Comparison of ENCODE assay signal across 24 cellular contexts in genomic region chr18:54829856-54830255, GRCh38. TPM values are rescaled to one million over a fixed set of nuclear protein-coding genes. Genes with fewer than 3 reads are reported as not detected.
DNase-seq lines count a peak whose midpoint lies in the region; ATAC-seq and TF ChIP-seq lines count a peak whose summit lies in the region.
"Had no signal": no experiment of that assay in that cellular context is flagged by ENCODE, and none has a peak within 500 bp of the region (broad histone marks: within the 10 kb centered on the region; RNA-seq: fewer than 3 reads in every experiment).

No MANE protein-coding gene starts in this region.

- H3K36me3 ChIP-seq in CD4-positive, alpha-beta memory T cell (ENCODE audit: insufficient read depth, low read length) = no peaks in the 10 kb centered on the region
- H3K36me3 ChIP-seq in osteoblast (ENCODE audit: insufficient read depth, low read length) = no peaks in the 10 kb centered on the region
- H3K36me3 ChIP-seq: ascending aorta, right atrium auricular region, thyroid gland had no signal

- CTCF ChIA-PET in CD4-positive, alpha-beta memory T cell (lab: Charles Lee; ENCODE audit: partially characterized antibody) = interaction anchor here (1.5 kb wide), 1 partner anchor 11 kb away, joined by 4 read pairs; no protein-coding TSS in a partner anchor

- no peaks in the 10 kb centered on the region for H3K9me3 ChIP-seq in CD4-positive, alpha-beta memory T cell (ENCODE audit: control insufficient read depth in 1 of 2, low read length in 2 of 2)
- H3K9me3 ChIP-seq in osteoblast (ENCODE audit: low read depth, low read length) = no peaks in the 10 kb centered on the region
- H3K9me3 ChIP-seq: ascending aorta, right atrium auricular region, thyroid gland had no signal

- TF ChIP-seq CTCF in VCaP (conservative IDR thresholded peaks at IDR 0.05) (no peak), osteoblast (IDR thresholded peaks at IDR 0.05; ENCODE audit: extremely low read depth, low read depth, low read length) (no peak)

- peak overlapping the region in 1 of 7 donors; percentile 39 for H3K27ac Mint-ChIP-seq in CD4-positive, alpha-beta memory T cell
- H3K27ac Mint-ChIP-seq: activated CD4-positive, alpha-beta memory T cell treated with anti-CD3 and anti-CD28 coated beads, Interleukin-2, amount 10 ng/mL, durations not matched to agents 7 days and 5 days; CD8-positive, alpha-beta T cell; GM23338; IgD-negative memory B cell; stimulated activated effector memory CD8-positive, alpha-beta T cell treated with anti-CD3 and anti-CD28 coated beads, Interleukin-12 subunit alpha, Interleukin-12 subunit beta, amount 100 ng/mL, for 72 hours had no signal

- intact Hi-C loops in CD4-positive, alpha-beta memory T cell (cut with micrococcal nuclease) = loop anchor here (5.0 to 10.0 kb wide), 2 partner anchors 113 to 475 kb away; partner anchors contain the start of genes C18orf54 and STARD6

- no peaks in the 10 kb centered on the region for H4K20me1 ChIP-seq in osteoblast (ENCODE audit: insufficient read depth, low read length)

- ATAC-seq in esophagus mucosa = peak; percentile 76
- no peak for ATAC-seq in GM18502 (IDR thresholded peaks at IDR 0.05; ENCODE audit: poor library complexity, unreplicated experiment)
- ATAC-seq in HG02852 (IDR thresholded peaks at IDR 0.05; ENCODE audit: unreplicated experiment) = no peak
- ATAC-seq: CD8-positive, alpha-beta T cell; GM23338 had no signal

- peak overlapping the region in 5 of 8 donors; percentile 5 to 66 (median 32) for H3K4me3 Mint-ChIP-seq in CD4-positive, alpha-beta memory T cell

- H3K27ac ChIP-seq in CD4-positive, alpha-beta memory T cell (ENCODE audit: low read depth, low read length) = no peak overlapping the region
- H3K27ac ChIP-seq in VCaP (peak overlapping the region; percentile 92), osteoblast (ENCODE audit: low read depth, low read length) (no peak overlapping the region)
- H3K27ac ChIP-seq: ascending aorta, right atrium auricular region, thyroid gland had no signal

- no peak for DNase-seq in CD4-positive, alpha-beta memory T cell
- DNase-seq in osteoblast (ENCODE audit: insufficient read length, low spot score, missing footprints) = no peak
- DNase-seq in pons (ENCODE audit: low spot score) = no peak
- DNase-seq in medulla oblongata (ENCODE audit: extremely low spot score) = no peak
- DNase-seq: activated CD4-positive, alpha-beta memory T cell treated with anti-CD3 and anti-CD28 coated beads, Interleukin-2, amount 10 ng/mL, durations not matched to agents 7 days and 5 days; activated naive CD4-positive, alpha-beta T cell treated with anti-CD3 and anti-CD28 coated beads, Interleukin-2, amount 50 U/mL, for 16 hours; CD8-positive, alpha-beta T cell; DMS79 treated with DMSO at 0.1 percent for 48 hours; effector memory CD4-positive, alpha-beta T cell; NCI-H187 treated with DMSO at 0.1 percent for 48 hours; NCI-H345; nucleus accumbens; RPMI8226; T1000; thyroid gland had no signal

- peaks cover 15% of the 10 kb centered on the region for H3K4me1 ChIP-seq in CD4-positive, alpha-beta memory T cell (ENCODE audit: insufficient read depth, low read length)
- peaks cover 18% of the 10 kb centered on the region for H3K4me1 ChIP-seq in osteoblast (ENCODE audit: insufficient read depth, low read length)
- H3K4me1 ChIP-seq: ascending aorta had no signal

- H2AFZ ChIP-seq in osteoblast (ENCODE audit: low read length) = no peak overlapping the region
- H2AFZ ChIP-seq: GM23338 had no signal

- no peaks in the 10 kb centered on the region for H3K27me3 ChIP-seq in CD4-positive, alpha-beta memory T cell (ENCODE audit: insufficient read depth, low read length)
- no peaks in the 10 kb centered on the region for H3K27me3 ChIP-seq in osteoblast (ENCODE audit: insufficient read depth, low read length)
- H3K27me3 ChIP-seq: ascending aorta, right atrium auricular region, thyroid gland had no signal

- peaks cover 3 to 4% of the 10 kb centered on the region in 2 donors for H3K36me3 Mint-ChIP-seq in CD4-positive, alpha-beta memory T cell
- H3K36me3 Mint-ChIP-seq: CD8-positive, alpha-beta T cell; IgD-negative memory B cell; stimulated activated effector memory CD8-positive, alpha-beta T cell treated with anti-CD3 and anti-CD28 coated beads, Interleukin-12 subunit alpha, Interleukin-12 subunit beta, amount 100 ng/mL, for 72 hours had no signal

- H3K4me1 Mint-ChIP-seq in CD4-positive, alpha-beta memory T cell = peaks cover 23 to 43% (median 32%) of the 10 kb centered on the region in 4 donors

- peaks cover 0 to 2% of the 10 kb centered on the region in 2 donors for H3K27me3 Mint-ChIP-seq in CD4-positive, alpha-beta memory T cell

- H3K9me3 Mint-ChIP-seq in CD4-positive, alpha-beta memory T cell = peaks cover 0 to 9% (median 2%) of the 10 kb centered on the region in 8 donors
- H3K9me3 Mint-ChIP-seq: GM23338 had no signal

- H3K4me3 ChIP-seq in CD4-positive, alpha-beta memory T cell (ENCODE audit: low read length in 2 of 2) = no peak overlapping the region
- H3K4me3 ChIP-seq in osteoblast (ENCODE audit: insufficient read depth, low read length) = peak overlapping the region; percentile 5
- H3K4me3 ChIP-seq: ascending aorta, right atrium auricular region, thyroid gland had no signal

- POLR2A ChIA-PET in CD4-positive, alpha-beta memory T cell (lab: Charles Lee; ENCODE audit: partially characterized antibody) = interaction anchor here (1.5 kb wide), 1 partner anchor 111 kb away, joined by 3 read pairs; no protein-coding TSS in a partner anchor

- peak overlapping the region; percentile 95 for H3K4me2 ChIP-seq in osteoblast (ENCODE audit: insufficient read depth, low read length)

- H3K79me2 ChIP-seq in osteoblast (ENCODE audit: insufficient read depth, low read length) = peaks cover 32% of the 10 kb centered on the region

RNA-seq across cellular contexts. Expression of gene RAB27B, which starts 1.6 kb away (rescaled TPM):
- 1 to 10 TPM; 2.2 to 3.1 TPM for total RNA-seq in CD4-positive, alpha-beta memory T cell
- polyA plus RNA-seq in CD4-positive, alpha-beta memory T cell = 1 to 10 TPM; 1.0 to 1.1 TPM
- 35.3 TPM for total RNA-seq in esophagus mucosa
- total RNA-seq in osteoblast = 55.7 and 99.0 TPM in 2 replicates
